Comparison of ENCODE assay signal across 1 cellular context in genomic region chr18:28736223-28736622, GRCh38.
TF ChIP-seq lines count a peak whose summit lies in the region.

No MANE protein-coding gene starts in this region.

TF ChIP-seq in HepG2, 621 proteins besides CTCF, POLR2A, EP300 and RAD21 (continued from another document):
- TF ChIP-seq, protein P1, sequence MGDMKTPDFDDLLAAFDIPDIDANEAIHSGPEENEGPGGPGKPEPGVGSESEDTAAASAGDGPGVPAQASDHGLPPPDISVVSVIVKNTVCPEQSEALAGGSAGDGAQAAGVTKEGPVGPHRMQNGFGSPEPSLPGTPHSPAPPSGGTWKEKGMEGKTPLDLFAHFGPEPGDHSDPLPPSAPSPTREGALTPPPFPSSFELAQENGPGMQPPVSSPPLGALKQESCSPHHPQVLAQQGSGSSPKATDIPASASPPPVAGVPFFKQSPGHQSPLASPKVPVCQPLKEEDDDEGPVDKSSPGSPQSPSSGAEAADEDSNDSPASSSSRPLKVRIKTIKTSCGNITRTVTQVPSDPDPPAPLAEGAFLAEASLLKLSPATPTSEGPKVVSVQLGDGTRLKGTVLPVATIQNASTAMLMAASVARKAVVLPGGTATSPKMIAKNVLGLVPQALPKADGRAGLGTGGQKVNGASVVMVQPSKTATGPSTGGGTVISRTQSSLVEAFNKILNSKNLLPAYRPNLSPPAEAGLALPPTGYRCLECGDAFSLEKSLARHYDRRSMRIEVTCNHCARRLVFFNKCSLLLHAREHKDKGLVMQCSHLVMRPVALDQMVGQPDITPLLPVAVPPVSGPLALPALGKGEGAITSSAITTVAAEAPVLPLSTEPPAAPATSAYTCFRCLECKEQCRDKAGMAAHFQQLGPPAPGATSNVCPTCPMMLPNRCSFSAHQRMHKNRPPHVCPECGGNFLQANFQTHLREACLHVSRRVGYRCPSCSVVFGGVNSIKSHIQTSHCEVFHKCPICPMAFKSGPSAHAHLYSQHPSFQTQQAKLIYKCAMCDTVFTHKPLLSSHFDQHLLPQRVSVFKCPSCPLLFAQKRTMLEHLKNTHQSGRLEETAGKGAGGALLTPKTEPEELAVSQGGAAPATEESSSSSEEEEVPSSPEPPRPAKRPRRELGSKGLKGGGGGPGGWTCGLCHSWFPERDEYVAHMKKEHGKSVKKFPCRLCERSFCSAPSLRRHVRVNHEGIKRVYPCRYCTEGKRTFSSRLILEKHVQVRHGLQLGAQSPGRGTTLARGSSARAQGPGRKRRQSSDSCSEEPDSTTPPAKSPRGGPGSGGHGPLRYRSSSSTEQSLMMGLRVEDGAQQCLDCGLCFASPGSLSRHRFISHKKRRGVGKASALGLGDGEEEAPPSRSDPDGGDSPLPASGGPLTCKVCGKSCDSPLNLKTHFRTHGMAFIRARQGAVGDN (CRISPR knock-in tag; IDR thresholded peaks at IDR 0.05), result no peak
- no peak for TF ChIP-seq ZEB1 (IDR thresholded peaks at IDR 0.05; ENCODE audit: insufficient replicate concordance, low read depth)
- no peak for TF ChIP-seq CCAR2 (optimal IDR thresholded peaks at IDR 0.05; ENCODE audit: low read depth, low read length)
